In genomic region chr7:73865738-73866445, GRCh38 we compare ENCODE assay signal across 8 cellular contexts. TPM values are rescaled to one million over a fixed set of nuclear protein-coding genes. Genes with fewer than 3 reads are reported as not detected.
DNase-seq lines count a peak whose midpoint lies in the region; TF ChIP-seq lines count a peak whose summit lies in the region.

No MANE protein-coding gene starts in this region.

- no peaks in the 10 kb centered on the region for H3K36me3 ChIP-seq in adrenal gland (replicated peaks in 1 of 2)
- no peaks in the 10 kb centered on the region for H3K36me3 ChIP-seq in testis (ENCODE audit: low read depth, missing control alignments)

- DNase-seq in SIG-M5 treated with dmso at 0.1 percent for 504 hours (lab: John Stamatoyannopoulos, UW; ENCODE audit: unreplicated experiment), result peak; percentile 28
- no peak for DNase-seq in SIG-M5 (lab: John Stamatoyannopoulos, UW)
- DNase-seq in MV-4-11 (lab: John Stamatoyannopoulos, UW), result peak; percentile 33
- peak in 6 of 7 donors; percentile 35 to 73 (median 46) for DNase-seq in adrenal gland
- peak; percentile 66 for DNase-seq in iPS-NIHi11 (ENCODE audit: low spot score)
- peak; percentile 65 for DNase-seq in testis
- DNase-seq in ecto neural progenitor cell (ENCODE audit: low spot score), result no peak
- DNase-seq in NCI-H2029 treated with DMSO at 0.1 percent for 48 hours (lab: John Stamatoyannopoulos, UW), result no peak

- H3K9me3 ChIP-seq in adrenal gland (replicated peaks in 1 of 3) (no peaks in the 10 kb centered on the region), testis (no peaks in the 10 kb centered on the region)

- TF ChIP-seq CTCF in adrenal gland (IDR thresholded peaks at IDR 0.05), result peak; percentile 20 to 64 (median 54)
- peak; percentile 35 to 70 (median 57) for TF ChIP-seq CTCF in testis (IDR thresholded peaks at IDR 0.05)

- H3K27ac ChIP-seq in adrenal gland (peak overlapping the region in 1 of 5 donors; percentile 41), testis (no peak overlapping the region)

- no peaks in the 10 kb centered on the region for H3K4me1 ChIP-seq in adrenal gland (replicated peaks in 1 of 2)
- peaks cover 13% of the 10 kb centered on the region for H3K4me1 ChIP-seq in testis

- no peak for TF ChIP-seq POLR2A in adrenal gland (IDR thresholded peaks at IDR 0.05)
- no peak for TF ChIP-seq POLR2A in testis (IDR thresholded peaks at IDR 0.05)

- intact Hi-C loops in adrenal gland (cut with DNase I) (loop anchor here (2.0 to 10.0 kb wide), 4 partner anchors 21 to 349 kb away; partner anchors contain the start of genes ELN (in 1 of the 2) and LAT2 (in 1 of the 2)), testis (cut with DNase I; ENCODE audit: low total_unique reads) (loop anchor here (10.0 kb wide), 1 partner anchor 339 kb away; no protein-coding TSS in a partner anchor)

- H3K27me3 ChIP-seq in adrenal gland (no peaks in the 10 kb centered on the region), testis (no peaks in the 10 kb centered on the region)

- WGBS in adrenal gland, 4 donors, result 76 to 84% (median 79%) methylated on average over 5 to 6 of the region's 6 CpGs
- WGBS in testis, 2 donors, result 71 to 77% methylated on average over 6 of the region's 6 CpGs

- no peak overlapping the region for H3K4me3 ChIP-seq in adrenal gland
- H3K4me3 ChIP-seq in testis, result no peak overlapping the region

RNA-seq across cellular contexts. Expression of gene TMEM270, which starts 4.9 kb away (rescaled TPM):
- total RNA-seq in adrenal gland, result not detected
- polyA plus RNA-seq in adrenal gland, result under 1 TPM in 2 of 3 donors, not detected in 1; 0.20 to 0.56 TPM
- total RNA-seq in testis, result 10 to 100 TPM; 37.3 to 70.1 TPM
- 113 TPM for polyA plus RNA-seq in testis (ENCODE audit: insufficient read depth, low read depth, low replicate concordance)

RNA-seq across cellular contexts. Expression of gene METTL27, which starts 23.6 kb away (rescaled TPM):
- total RNA-seq in adrenal gland, result 1 to 10 TPM in 7 of 8 donors, not detected in 1; 1.3 to 8.3 (median 3.3) TPM
- 1 to 10 TPM in 2 of 3 donors, under 1 TPM in 1; 0.40 to 2.2 (median 1.1) TPM for polyA plus RNA-seq in adrenal gland
- 1 to 10 TPM; 3.5 to 3.7 TPM for total RNA-seq in testis
- polyA plus RNA-seq in testis (ENCODE audit: insufficient read depth, low read depth, low replicate concordance), result 5.6 TPM

RNA-seq across cellular contexts. Expression of gene CLDN4, which starts 35.1 kb away (rescaled TPM):
- 1 to 10 TPM in 1 of 8 donors, under 1 TPM in 6, not detected in 1; 0.16 to 1.2 (median 0.41) TPM for total RNA-seq in adrenal gland
- under 1 TPM; 0.04 to 0.48 (median 0.37) TPM for polyA plus RNA-seq in adrenal gland
- total RNA-seq in testis, result under 1 TPM; 0.93 to 0.94 TPM
- 4.3 TPM for polyA plus RNA-seq in testis (ENCODE audit: insufficient read depth, low read depth, low replicate concordance)

Comparison
In these comparisons a context has a peak if more than half of its experiments do, and no peak if none do; other contexts are left out.
1. DNase-seq: peak in SIG-M5 treated with dmso at 0.1 percent for 504 hours (single experiment), MV-4-11 (single experiment), adrenal gland (6 of 7), iPS-NIHi11 (single experiment) and testis (single experiment); none in SIG-M5 (single experiment), ecto neural progenitor cell (single experiment) and NCI-H2029 treated with DMSO at 0.1 percent for 48 hours (single experiment).
2. RNA of gene TMEM270, which starts 4.9 kb away (total RNA-seq): 37.3 to 70.1 TPM in testis; not detected in adrenal gland; every median in the first group is over 10 times any median in the second.